ENCODE assay signal across 24 cellular contexts in genomic region chr5:148063861-148064260, GRCh38. TPM values are rescaled to one million over a fixed set of nuclear protein-coding genes. Genes with fewer than 3 reads are reported as not detected.
DNase-seq lines count a peak whose midpoint lies in the region; ATAC-seq and TF ChIP-seq lines count a peak whose summit lies in the region.
"Had no signal": no experiment of that assay in that cellular context is flagged by ENCODE, and none has a peak within 500 bp of the region (broad histone marks: within the 10 kb centered on the region; RNA-seq: fewer than 3 reads in every experiment).

A gene with protein sequence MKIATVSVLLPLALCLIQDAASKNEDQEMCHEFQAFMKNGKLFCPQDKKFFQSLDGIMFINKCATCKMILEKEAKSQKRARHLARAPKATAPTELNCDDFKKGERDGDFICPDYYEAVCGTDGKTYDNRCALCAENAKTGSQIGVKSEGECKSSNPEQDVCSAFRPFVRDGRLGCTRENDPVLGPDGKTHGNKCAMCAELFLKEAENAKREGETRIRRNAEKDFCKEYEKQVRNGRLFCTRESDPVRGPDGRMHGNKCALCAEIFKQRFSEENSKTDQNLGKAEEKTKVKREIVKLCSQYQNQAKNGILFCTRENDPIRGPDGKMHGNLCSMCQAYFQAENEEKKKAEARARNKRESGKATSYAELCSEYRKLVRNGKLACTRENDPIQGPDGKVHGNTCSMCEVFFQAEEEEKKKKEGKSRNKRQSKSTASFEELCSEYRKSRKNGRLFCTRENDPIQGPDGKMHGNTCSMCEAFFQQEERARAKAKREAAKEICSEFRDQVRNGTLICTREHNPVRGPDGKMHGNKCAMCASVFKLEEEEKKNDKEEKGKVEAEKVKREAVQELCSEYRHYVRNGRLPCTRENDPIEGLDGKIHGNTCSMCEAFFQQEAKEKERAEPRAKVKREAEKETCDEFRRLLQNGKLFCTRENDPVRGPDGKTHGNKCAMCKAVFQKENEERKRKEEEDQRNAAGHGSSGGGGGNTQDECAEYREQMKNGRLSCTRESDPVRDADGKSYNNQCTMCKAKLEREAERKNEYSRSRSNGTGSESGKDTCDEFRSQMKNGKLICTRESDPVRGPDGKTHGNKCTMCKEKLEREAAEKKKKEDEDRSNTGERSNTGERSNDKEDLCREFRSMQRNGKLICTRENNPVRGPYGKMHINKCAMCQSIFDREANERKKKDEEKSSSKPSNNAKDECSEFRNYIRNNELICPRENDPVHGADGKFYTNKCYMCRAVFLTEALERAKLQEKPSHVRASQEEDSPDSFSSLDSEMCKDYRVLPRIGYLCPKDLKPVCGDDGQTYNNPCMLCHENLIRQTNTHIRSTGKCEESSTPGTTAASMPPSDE (plus strand): TSS chr5:148063980. CDS start chr5:148064045, 65 bp downstream.

- ATAC-seq in GM19035 (IDR thresholded peaks at IDR 0.05; ENCODE audit: unreplicated experiment) = no peak
- ATAC-seq in GM21390 (IDR thresholded peaks at IDR 0.05; ENCODE audit: unreplicated experiment) = no peak
- ATAC-seq: A549 had no signal

- H3K9me3 ChIP-seq in breast epithelium = no peaks in the 10 kb centered on the region
- no peaks in the 10 kb centered on the region for H3K9me3 ChIP-seq in esophagus (ENCODE audit: control insufficient read depth in 2 of 2, insufficient read depth in 1 of 2, low read depth in 1 of 2, low read length in 1 of 2)
- H3K9me3 ChIP-seq in neural progenitor cell (ENCODE audit: low read depth) = no peaks in the 10 kb centered on the region
- H3K9me3 ChIP-seq: A549, SJCRH30 had no signal

- no peak within 1 kb of the TSS for H2AFZ ChIP-seq in neural progenitor cell (replicated peaks)
- H2AFZ ChIP-seq: GM23248 had no signal

- no peak within 1 kb of the TSS for H3K27ac ChIP-seq in breast epithelium
- H3K27ac ChIP-seq in esophagus (ENCODE audit: low read depth in 2 of 2, low read length in 1 of 2) = peak within 1 kb of the TSS; percentile 59 to 65
- no peak within 1 kb of the TSS for H3K27ac ChIP-seq in neural progenitor cell
- H3K27ac ChIP-seq: A549; BLaER1 treated with 17β-estradiol and CSF1 and Interleukin-3, amounts not matched to agents 10 nM and 100 nM; GM23248; SJCRH30 had no signal

- no peaks in the 10 kb centered on the region for H3K4me1 Mint-ChIP-seq in MCF 10A (ENCODE audit: insufficient read depth, unreplicated experiment)
- H3K4me1 Mint-ChIP-seq in neural progenitor cell = peaks cover 3% of the 10 kb centered on the region
- H3K4me1 Mint-ChIP-seq: CD8-positive, alpha-beta memory T cell had no signal

- POLR2A ChIA-PET in MCF 10A (lab: Yijun Ruan, JAX) = interaction anchor here (0.7 to 1.8 kb wide), 3 partner anchors 24 to 451 kb away, joined by 3 to 5 read pairs (median 5); no protein-coding TSS in a partner anchor

- H3K4me3 ChIP-seq in breast epithelium (no peak within 1 kb of the TSS), esophagus (ENCODE audit: low read depth in 1 of 2, low read length in 2 of 2) (peak within 1 kb of the TSS; percentile 47 to 59), neural progenitor cell (no peak within 1 kb of the TSS)
- H3K4me3 ChIP-seq: A549; BLaER1 treated with 17β-estradiol and CSF1 and Interleukin-3, amounts not matched to agents 10 nM and 100 nM; GM23248; SJCRH30 had no signal

- no peak for TF ChIP-seq POLR2A in breast epithelium (IDR thresholded peaks at IDR 0.05)

- no peaks in the 10 kb centered on the region for H3K79me2 ChIP-seq in neural progenitor cell (ENCODE audit: low read depth)

- H3K4me1 ChIP-seq in breast epithelium (no peaks in the 10 kb centered on the region), esophagus (ENCODE audit: control insufficient read depth in 2 of 2, insufficient read depth in 2 of 2, low read length in 1 of 2) (peaks cover 0 to 2% of the 10 kb centered on the region in 2 donors), neural progenitor cell (no peaks in the 10 kb centered on the region)
- H3K4me1 ChIP-seq: A549; BLaER1 treated with 17β-estradiol and CSF1 and Interleukin-3, amounts not matched to agents 10 nM and 100 nM; SJCRH30 had no signal

- no peak within 1 kb of the TSS for H3K9ac ChIP-seq in neural progenitor cell
- H3K9ac ChIP-seq: BLaER1 treated with 17β-estradiol and CSF1 and Interleukin-3, amounts not matched to agents 10 nM and 100 nM; GM23248 had no signal

- H3K36me3 ChIP-seq in breast epithelium = no peaks in the 10 kb centered on the region
- no peaks in the 10 kb centered on the region for H3K36me3 ChIP-seq in esophagus (ENCODE audit: control insufficient read depth in 2 of 2, insufficient read depth in 2 of 2, low read length in 1 of 2)
- no peaks in the 10 kb centered on the region for H3K36me3 ChIP-seq in neural progenitor cell
- H3K36me3 ChIP-seq: BLaER1 treated with 17β-estradiol and CSF1 and Interleukin-3, amounts not matched to agents 10 nM and 100 nM; SJCRH30 had no signal

- H3K36me3 Mint-ChIP-seq in MCF 10A (ENCODE audit: insufficient read depth, unreplicated experiment) (no peaks in the 10 kb centered on the region), neural progenitor cell (no peaks in the 10 kb centered on the region)
- H3K36me3 Mint-ChIP-seq: CD8-positive, alpha-beta memory T cell had no signal

- H3K27me3 Mint-ChIP-seq in MCF 10A (ENCODE audit: insufficient read depth, unreplicated experiment) (no peaks in the 10 kb centered on the region), neural progenitor cell (ENCODE audit: insufficient read depth, low read depth) (no peaks in the 10 kb centered on the region)
- H3K27me3 Mint-ChIP-seq: CD8-positive, alpha-beta memory T cell had no signal

- no peak within 1 kb of the TSS for H3K4me3 Mint-ChIP-seq in MCF 10A (ENCODE audit: unreplicated experiment)
- no peak within 1 kb of the TSS for H3K4me3 Mint-ChIP-seq in neural progenitor cell
- H3K4me3 Mint-ChIP-seq: CD8-positive, alpha-beta memory T cell had no signal

- DNase-seq in MCF 10A (ENCODE audit: unreplicated experiment) = peak; percentile 88
- no peak for DNase-seq in breast epithelium (ENCODE audit: low spot score in 2 of 2)
- DNase-seq in neural progenitor cell (ENCODE audit: low spot score) = no peak
- DNase-seq in NOMO-1 treated with DMSO at 0.1 percent for 48 hours (lab: John Stamatoyannopoulos, UW; ENCODE audit: unreplicated experiment) = no peak
- DNase-seq: CD8-positive, alpha-beta memory T cell; DMS79 treated with DMSO at 0.1 percent for 48 hours; GM23248; HCEC 1CT; IMR-90; Kasumi-1; NCI-H1105 treated with DMSO at 0.1 percent for 48 hours; NCI-H1694 treated with DMSO at 0.1 percent for 48 hours; NCI-H2107; RPMI8226; SJCRH30 had no signal

- intact Hi-C loops in MCF 10A (cut with micrococcal nuclease) (no loop called here), breast epithelium (cut with DNase I; ENCODE audit: low total_unique reads) (no loop called here)

- no peaks in the 10 kb centered on the region for H3K9me3 Mint-ChIP-seq in MCF 10A (ENCODE audit: unreplicated experiment)
- no peaks in the 10 kb centered on the region for H3K9me3 Mint-ChIP-seq in neural progenitor cell
- H3K9me3 Mint-ChIP-seq: CD8-positive, alpha-beta memory T cell had no signal

- H3F3A ChIP-seq in neural progenitor cell (ENCODE audit: low read depth) = no peaks in the 10 kb centered on the region

- TF ChIP-seq CTCF in MCF 10A (IDR thresholded peaks at IDR 0.05; ENCODE audit: unreplicated experiment) = no peak
- no peak for TF ChIP-seq CTCF in breast epithelium (IDR thresholded peaks at IDR 0.05)
- no peak for TF ChIP-seq CTCF in neural progenitor cell (IDR thresholded peaks at IDR 0.05)

- BruUV-seq in MCF 10A (replicated peaks; lab: Mats Ljungman, UMichigan) = no TSS peak

- H4K20me1 ChIP-seq in neural progenitor cell (ENCODE audit: low read depth) = no peaks in the 10 kb centered on the region
- H4K20me1 ChIP-seq: BLaER1 treated with 17β-estradiol and CSF1 and Interleukin-3, amounts not matched to agents 10 nM and 100 nM had no signal

- CTCF ChIA-PET in MCF 10A (lab: Yijun Ruan, JAX) = interaction anchor here (0.6 to 0.9 kb wide), 3 partner anchors 42 to 116 kb away, joined by 3 read pairs; no protein-coding TSS in a partner anchor

- H3K27ac Mint-ChIP-seq in MCF 10A (ENCODE audit: low read depth, unreplicated experiment) = no peak within 1 kb of the TSS
- no peak within 1 kb of the TSS for H3K27ac Mint-ChIP-seq in neural progenitor cell
- H3K27ac Mint-ChIP-seq: CD8-positive, alpha-beta memory T cell had no signal

- H3K27me3 ChIP-seq in breast epithelium = no peaks in the 10 kb centered on the region
- no peaks in the 10 kb centered on the region for H3K27me3 ChIP-seq in esophagus (ENCODE audit: control insufficient read depth in 1 of 2, insufficient read depth in 2 of 2, low read length in 2 of 2)
- no peaks in the 10 kb centered on the region for H3K27me3 ChIP-seq in neural progenitor cell
- H3K27me3 ChIP-seq: BLaER1 treated with 17β-estradiol and CSF1 and Interleukin-3, amounts not matched to agents 10 nM and 100 nM; SJCRH30 had no signal

- no peak within 1 kb of the TSS for H3K4me2 ChIP-seq in neural progenitor cell
- H3K4me2 ChIP-seq: A549; BLaER1 treated with 17β-estradiol and CSF1 and Interleukin-3, amounts not matched to agents 10 nM and 100 nM had no signal

- WGBS in esophagus, 2 donors = 51 to 65% methylated on average over 5 of the region's 5 CpGs

RNA-seq across cellular contexts. Expression of the gene that starts here (rescaled TPM):
- total RNA-seq in MCF 10A (2022) (0.96 and 3.1 TPM in 2 replicates), breast epithelium (under 1 TPM in 2 of 3 donors, not detected in 1; under 0.01 to 0.16 TPM), neural progenitor cell (ENCODE audit: low replicate concordance) (13.7 and 18.1 TPM in 2 replicates)
- polyA plus RNA-seq in esophagus = 1,000 to 10,000 TPM in 1 of 2 donors, 100 to 1,000 TPM in 1; 772 to 1,309 TPM
- total RNA-seq: CD8-positive, alpha-beta memory T cell; G401; GM23248; HT1080; IMR-90; NCI-H460; OCI-LY7 had no signal
- polyA plus RNA-seq: A549; CD8-positive, alpha-beta memory T cell; GM23248; IMR-90 had no signal

Comparison
In these comparisons a context has a peak if more than half of its experiments do, and no peak if none do; other contexts are left out.
1. H3K27ac ChIP-seq: peak in esophagus (2 of 2); none in breast epithelium (0 of 2) and neural progenitor cell (single experiment).
2. H3K4me3 ChIP-seq: peak in esophagus (2 of 2); none in breast epithelium (0 of 3) and neural progenitor cell (single experiment).